Comparison of ENCODE assay signal across 8 cellular contexts in the genomic region with DNA sequence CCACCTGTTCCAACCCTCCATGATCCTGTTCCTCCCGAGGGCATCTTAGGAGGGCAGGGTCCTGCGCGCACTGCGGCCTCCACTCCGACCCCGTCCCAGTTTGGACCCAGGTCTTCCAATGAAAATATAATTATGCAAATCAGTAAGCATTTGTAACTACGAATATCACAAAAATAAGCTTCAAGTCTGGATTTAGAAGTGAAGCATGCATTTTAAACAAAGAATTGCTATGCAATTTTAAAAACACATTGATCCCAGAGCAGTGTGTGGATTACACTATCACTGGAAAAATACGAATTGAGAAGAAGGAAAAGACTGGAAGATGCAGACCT. TPM values are rescaled to one million over a fixed set of nuclear protein-coding genes. Genes with fewer than 3 reads are reported as not detected.
A peak's percentile ranks its signal among the peaks of the same experiment; 100 is the strongest.
DNase-seq lines count a peak whose midpoint lies in the region; ATAC-seq and TF ChIP-seq lines count a peak whose summit lies in the region.

No MANE protein-coding gene starts in this region.

- H3K9me3 ChIP-seq in colonic mucosa: no peaks in the 10 kb centered on the region

- peaks cover 35 to 83% (median 67%) of the 10 kb centered on the region in 4 donors for H3K4me1 Mint-ChIP-seq in naive thymus-derived CD8-positive, alpha-beta T cell

- POLR2A ChIA-PET in naive thymus-derived CD8-positive, alpha-beta T cell (lab: Charles Lee): interaction anchor here (0.7 to 11.4 kb wide), 31 partner anchors 9 to 211 kb away, joined by 3 to 681 read pairs (median 6); a partner anchor contains a TSS

- H3K27ac Mint-ChIP-seq in naive thymus-derived CD8-positive, alpha-beta T cell: peak overlapping the region; percentile 93 to 100 (median 96)

- H3K36me3 ChIP-seq in colonic mucosa: no peaks in the 10 kb centered on the region

- peak overlapping the region; percentile 87 to 100 (median 97) for H3K4me3 Mint-ChIP-seq in naive thymus-derived CD8-positive, alpha-beta T cell

- no peak for ATAC-seq in naive thymus-derived CD8-positive, alpha-beta T cell
- ATAC-seq in GM21786 (IDR thresholded peaks at IDR 0.05; ENCODE audit: unreplicated experiment): no peak

- H3K9ac ChIP-seq in colonic mucosa (ENCODE audit: low read depth in 2 of 2, low read length in 2 of 2): peak overlapping the region; percentile 87 to 94

- no peaks in the 10 kb centered on the region for H3K9me3 Mint-ChIP-seq in naive thymus-derived CD8-positive, alpha-beta T cell

- H3K4me3 ChIP-seq in AG10803 (ENCODE audit: low read length) (peak overlapping the region; percentile 100), colonic mucosa (peak overlapping the region; percentile 60)
- peak overlapping the region; percentile 81 for H3K4me3 ChIP-seq in Jurkat, Clone E6-1 (ENCODE audit: low read length)

- H3K27me3 Mint-ChIP-seq in naive thymus-derived CD8-positive, alpha-beta T cell: no peaks in the 10 kb centered on the region

- intact Hi-C loops in colonic mucosa (cut with DNase I): no loop called here

- DNase-seq in AG10803 (ENCODE audit: low read depth) (no peak), colonic mucosa (no peak), GM10266 (ENCODE audit: extremely low spot score) (no peak), NCI-H2171 treated with DMSO at 0.1 percent for 48 hours (lab: John Stamatoyannopoulos, UW) (no peak), NCI-H128 (lab: John Stamatoyannopoulos, UW; ENCODE audit: unreplicated experiment) (no peak)
- DNase-seq in Jurkat, Clone E6-1 (ENCODE audit: low read depth, low spot score): no peak
- no peak for DNase-seq in naive thymus-derived CD8-positive, alpha-beta T cell

- no peaks in the 10 kb centered on the region for H3K4me1 ChIP-seq in colonic mucosa

- TF ChIP-seq CTCF in AG10803 (conservative IDR thresholded peaks at IDR 0.05; ENCODE audit: low read length): no peak
- TF ChIP-seq CTCF in colonic mucosa (IDR thresholded peaks at IDR 0.05): no peak
- no peak for TF ChIP-seq CTCF in GM10266 (IDR thresholded peaks at IDR 0.05; ENCODE audit: control insufficient read depth, insufficient read depth, low read depth, missing control alignments)

- no peaks in the 10 kb centered on the region for H3K27me3 ChIP-seq in colonic mucosa

- H3K27ac ChIP-seq in colonic mucosa: peak overlapping the region; percentile 97

- H3K36me3 Mint-ChIP-seq in naive thymus-derived CD8-positive, alpha-beta T cell: peaks cover 5 to 42% (median 39%) of the 10 kb centered on the region in 3 donors

RNA-seq across cellular contexts. Expression of a gene that starts 0.7 kb away (rescaled TPM):
- polyA plus RNA-seq in Jurkat, Clone E6-1 (2012; ENCODE audit: insufficient read depth, insufficient read length): 100 TPM
- 10 to 100 TPM; 60.9 to 67.8 TPM for total RNA-seq in colonic mucosa
- 100 to 1,000 TPM; 369 to 376 TPM for total RNA-seq in naive thymus-derived CD8-positive, alpha-beta T cell
- 100 to 1,000 TPM; 358 to 485 (median 396) TPM for polyA plus RNA-seq in naive thymus-derived CD8-positive, alpha-beta T cell

RNA-seq across cellular contexts. Expression of a gene that starts 31.3 kb away (rescaled TPM):
- not detected for polyA plus RNA-seq in Jurkat, Clone E6-1 (2012; ENCODE audit: insufficient read depth, insufficient read length)
- 1 to 10 TPM; 3.3 to 8.2 TPM for total RNA-seq in colonic mucosa
- total RNA-seq in naive thymus-derived CD8-positive, alpha-beta T cell: 10 to 100 TPM; 73.4 to 73.5 TPM
- 100 to 1,000 TPM in 2 of 3 donors, 10 to 100 TPM in 1; 92.4 to 271 (median 227) TPM for polyA plus RNA-seq in naive thymus-derived CD8-positive, alpha-beta T cell

Comparison
In these comparisons a context has a peak if more than half of its experiments do, and no peak if none do; other contexts are left out.
1. RNA of a gene that starts 0.7 kb away (total RNA-seq): 369 to 376 TPM in naive thymus-derived CD8-positive, alpha-beta T cell; 60.9 to 67.8 TPM in colonic mucosa; every median in the first group is over 4 times any median in the second.
2. RNA of a gene that starts 31.3 kb away (total RNA-seq): 73.4 to 73.5 TPM in naive thymus-derived CD8-positive, alpha-beta T cell; 3.3 to 8.2 TPM in colonic mucosa; every median in the first group is over 4 times any median in the second.
3. Peak in every context shown above with its lines, with median percentiles within 50 percentile points of each other: H3K4me3 ChIP-seq.